10 cellular contexts compared by ENCODE assay signal in the genomic region with DNA sequence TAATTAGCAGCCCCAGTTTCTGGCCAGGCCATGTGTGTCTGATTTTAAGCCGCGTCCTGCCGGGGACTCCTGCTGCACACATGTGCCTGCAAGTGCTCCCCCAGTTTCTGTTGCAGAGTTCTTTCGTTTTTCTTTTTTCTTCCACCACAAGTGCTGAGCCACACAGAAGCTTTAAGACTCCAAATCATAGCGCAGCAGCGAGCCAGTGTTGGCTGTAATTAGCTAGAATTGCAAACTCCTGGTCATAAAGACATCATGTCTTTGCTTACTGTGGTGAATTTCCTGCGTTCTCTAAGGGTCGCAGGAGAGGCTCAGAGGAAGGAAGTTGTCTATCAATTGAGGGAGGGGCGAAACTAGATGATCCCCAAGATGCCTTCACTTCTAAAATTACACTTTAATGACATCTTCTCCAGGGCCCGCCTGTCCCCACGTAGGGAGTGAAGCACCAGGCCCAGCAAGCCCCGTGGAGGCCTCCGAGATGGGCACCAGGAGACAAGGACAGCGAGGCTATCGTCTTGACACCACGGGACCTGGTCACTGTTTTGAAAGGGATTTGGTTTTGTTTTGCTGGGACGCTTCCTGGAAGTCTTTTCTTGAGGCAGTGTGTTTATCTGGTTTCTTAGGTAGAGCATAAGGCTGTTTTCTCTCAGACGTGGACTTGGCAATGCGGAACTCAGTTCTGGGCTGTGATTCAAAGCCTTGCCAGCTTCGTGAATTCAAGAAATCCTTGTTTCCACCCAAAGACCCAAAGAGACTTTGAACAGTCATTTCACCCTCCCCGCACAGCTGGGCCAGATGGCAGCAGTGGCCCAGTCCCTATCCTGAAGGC.
A peak's percentile ranks its signal among the peaks of the same experiment; 100 is the strongest.
DNase-seq lines count a peak whose midpoint lies in the region; ATAC-seq and TF ChIP-seq lines count a peak whose summit lies in the region.
"Had no signal": no experiment of that assay in that cellular context is flagged by ENCODE, and none has a peak within 500 bp of the region (broad histone marks: within the 10 kb centered on the region; RNA-seq: fewer than 3 reads in every experiment).

No MANE protein-coding gene starts in this region.

- H3K4me1 Mint-ChIP-seq in activated T-helper 1 cell treated with anti-CD3 and anti-CD28 coated beads, Interleukin-12 subunit alpha, Interleukin-12 subunit beta, Interleukin-2, Interleukin-4 antibody, amounts not matched to agents 30 ng/mL and 10 ng/mL and 1 ng/mL, durations not matched to agents 14 hours and 24 hours and 36 hours (ENCODE audit: low read depth) = peaks cover 46% of the 10 kb centered on the region
- H3K4me1 Mint-ChIP-seq in natural killer cell treated with Interleukin-12 subunit alpha and Interleukin-12 subunit beta and Interleukin-15 and Interleukin-18, amount 100 ng/mL, for 72 hours (ENCODE audit: low read depth in 2 of 2) = peaks cover 46 to 56% of the 10 kb centered on the region in 2 donors

- peaks cover 6% of the 10 kb centered on the region for H3K36me3 ChIP-seq in PC-9 (ENCODE audit: low read depth)

- no peak overlapping the region for H3K4me3 ChIP-seq in PC-9
- H3K4me3 ChIP-seq: A549, SK-N-MC had no signal

- peaks cover 3% of the 10 kb centered on the region for H3K27me3 Mint-ChIP-seq in activated T-helper 1 cell treated with anti-CD3 and anti-CD28 coated beads, Interleukin-12 subunit alpha, Interleukin-12 subunit beta, Interleukin-2, Interleukin-4 antibody, amounts not matched to agents 30 ng/mL and 10 ng/mL and 1 ng/mL, durations not matched to agents 14 hours and 24 hours and 36 hours (ENCODE audit: insufficient read depth)
- H3K27me3 Mint-ChIP-seq in natural killer cell treated with Interleukin-12 subunit alpha and Interleukin-12 subunit beta and Interleukin-15 and Interleukin-18, amount 100 ng/mL, for 72 hours = peaks cover 0 to 9% of the 10 kb centered on the region in 2 donors

- no peak for DNase-seq in activated CD4-positive, CD25-positive, alpha-beta regulatory T cell treated with anti-CD3 and anti-CD28 coated beads, Interleukin-2, amount 50 U/mL, for 72 hours
- peak; percentile 19 for DNase-seq in activated T-helper 1 cell treated with anti-CD3 and anti-CD28 coated beads, Interleukin-12 subunit alpha, Interleukin-12 subunit beta, Interleukin-2, Interleukin-4 antibody, amounts not matched to agents 30 ng/mL and 10 ng/mL and 1 ng/mL, durations not matched to agents 14 hours and 24 hours and 36 hours (ENCODE audit: low spot score)
- DNase-seq in natural killer cell treated with Interleukin-12 subunit alpha and Interleukin-12 subunit beta and Interleukin-15 and Interleukin-18, amount 100 ng/mL, for 72 hours (ENCODE audit: low spot score) = no peak
- DNase-seq in GDM1 (lab: John Stamatoyannopoulos, UW) (no peak), HPDE6-E6E7 (ENCODE audit: extremely low spot score) (no peak), PC-9 (no peak)

- no peak overlapping the region for H3K4me2 ChIP-seq in PC-9
- H3K4me2 ChIP-seq: A549 had no signal

- H3K79me2 ChIP-seq in PC-9 (ENCODE audit: low read depth) = peaks cover 88% of the 10 kb centered on the region

- no peak overlapping the region for H3K27ac ChIP-seq in PC-9
- H3K27ac ChIP-seq: SK-N-MC had no signal

- no TSS peak for BruUV-seq in PC-9 (replicated peaks; lab: Mats Ljungman, UMichigan)

- CTCF ChIA-PET in PC-9 (lab: Charles Lee) = no interaction called here

- H3K9me2 ChIP-seq in PC-9 (ENCODE audit: insufficient read depth) = no peaks in the 10 kb centered on the region

- ATAC-seq in activated CD4-positive, CD25-positive, alpha-beta regulatory T cell treated with anti-CD3 and anti-CD28 coated beads, Interleukin-2, amount 50 U/mL, for 24 hours = peak; percentile 74 to 79
- ATAC-seq in HG03135 (IDR thresholded peaks at IDR 0.05; ENCODE audit: unreplicated experiment) = peak; percentile 84
- ATAC-seq in natural killer cell treated with Interleukin-12 subunit alpha and Interleukin-12 subunit beta and Interleukin-15 and Interleukin-18, amount 100 ng/mL, for 72 hours = peak; percentile 32 to 70
- ATAC-seq: A549 had no signal

- no peak overlapping the region for H2AFZ ChIP-seq in PC-9

- peaks cover 8% of the 10 kb centered on the region for H4K20me1 ChIP-seq in PC-9 (ENCODE audit: insufficient read depth)

- H3K4me1 ChIP-seq in PC-9 (replicated peaks; ENCODE audit: insufficient read depth) = peaks cover 19% of the 10 kb centered on the region

- no peak for TF ChIP-seq CTCF in PC-9 (conservative IDR thresholded peaks at IDR 0.05)

- no peaks in the 10 kb centered on the region for H3K27me3 ChIP-seq in PC-9 (ENCODE audit: insufficient read depth, low read depth)

- peak overlapping the region; percentile 67 for H3K4me3 Mint-ChIP-seq in activated T-helper 1 cell treated with anti-CD3 and anti-CD28 coated beads, Interleukin-12 subunit alpha, Interleukin-12 subunit beta, Interleukin-2, Interleukin-4 antibody, amounts not matched to agents 30 ng/mL and 10 ng/mL and 1 ng/mL, durations not matched to agents 14 hours and 24 hours and 36 hours
- peak overlapping the region; percentile 92 for H3K4me3 Mint-ChIP-seq in natural killer cell treated with Interleukin-12 subunit alpha and Interleukin-12 subunit beta and Interleukin-15 and Interleukin-18, amount 100 ng/mL, for 72 hours

- no peaks in the 10 kb centered on the region for H3K9me3 Mint-ChIP-seq in activated T-helper 1 cell treated with anti-CD3 and anti-CD28 coated beads, Interleukin-12 subunit alpha, Interleukin-12 subunit beta, Interleukin-2, Interleukin-4 antibody, amounts not matched to agents 30 ng/mL and 10 ng/mL and 1 ng/mL, durations not matched to agents 14 hours and 24 hours and 36 hours
- H3K9me3 Mint-ChIP-seq in natural killer cell treated with Interleukin-12 subunit alpha and Interleukin-12 subunit beta and Interleukin-15 and Interleukin-18, amount 100 ng/mL, for 72 hours = no peaks in the 10 kb centered on the region

- intact Hi-C loops in activated T-helper 1 cell treated with anti-CD3 and anti-CD28 coated beads, Interleukin-12 subunit alpha, Interleukin-12 subunit beta, Interleukin-2, Interleukin-4 antibody, amounts not matched to agents 30 ng/mL and 10 ng/mL and 1 ng/mL, durations not matched to agents 14 hours and 24 hours and 36 hours (cut with micrococcal nuclease) = loop anchor here (1.0 to 2.0 kb wide), 3 partner anchors 30 to 129 kb away; no protein-coding TSS in a partner anchor
- intact Hi-C loops in PC-9 (cut with micrococcal nuclease; ENCODE audit: unreplicated experiment) = no loop called here

- H3K36me3 Mint-ChIP-seq in activated T-helper 1 cell treated with anti-CD3 and anti-CD28 coated beads, Interleukin-12 subunit alpha, Interleukin-12 subunit beta, Interleukin-2, Interleukin-4 antibody, amounts not matched to agents 30 ng/mL and 10 ng/mL and 1 ng/mL, durations not matched to agents 14 hours and 24 hours and 36 hours (ENCODE audit: low read depth) = peaks cover 2% of the 10 kb centered on the region
- no peaks in the 10 kb centered on the region for H3K36me3 Mint-ChIP-seq in natural killer cell treated with Interleukin-12 subunit alpha and Interleukin-12 subunit beta and Interleukin-15 and Interleukin-18, amount 100 ng/mL, for 72 hours

- POLR2A ChIA-PET in PC-9 (lab: Charles Lee; ENCODE audit: unreplicated experiment) = interaction anchor here (0.6 kb wide), 1 partner anchor 156 kb away, joined by 6 read pairs; no protein-coding TSS in a partner anchor

- peaks cover 41% of the 10 kb centered on the region for H3F3A ChIP-seq in PC-9 (ENCODE audit: insufficient read depth, low read depth)

- peak overlapping the region; percentile 87 for H3K27ac Mint-ChIP-seq in activated T-helper 1 cell treated with anti-CD3 and anti-CD28 coated beads, Interleukin-12 subunit alpha, Interleukin-12 subunit beta, Interleukin-2, Interleukin-4 antibody, amounts not matched to agents 30 ng/mL and 10 ng/mL and 1 ng/mL, durations not matched to agents 14 hours and 24 hours and 36 hours
- peak overlapping the region; percentile 47 to 74 for H3K27ac Mint-ChIP-seq in natural killer cell treated with Interleukin-12 subunit alpha and Interleukin-12 subunit beta and Interleukin-15 and Interleukin-18, amount 100 ng/mL, for 72 hours

- no peaks in the 10 kb centered on the region for H3K9me3 ChIP-seq in PC-9 (ENCODE audit: insufficient read depth, low read depth)
- H3K9me3 ChIP-seq: A549 had no signal
